Comparison of ENCODE assay signal across 8 cellular contexts in the genomic region with DNA sequence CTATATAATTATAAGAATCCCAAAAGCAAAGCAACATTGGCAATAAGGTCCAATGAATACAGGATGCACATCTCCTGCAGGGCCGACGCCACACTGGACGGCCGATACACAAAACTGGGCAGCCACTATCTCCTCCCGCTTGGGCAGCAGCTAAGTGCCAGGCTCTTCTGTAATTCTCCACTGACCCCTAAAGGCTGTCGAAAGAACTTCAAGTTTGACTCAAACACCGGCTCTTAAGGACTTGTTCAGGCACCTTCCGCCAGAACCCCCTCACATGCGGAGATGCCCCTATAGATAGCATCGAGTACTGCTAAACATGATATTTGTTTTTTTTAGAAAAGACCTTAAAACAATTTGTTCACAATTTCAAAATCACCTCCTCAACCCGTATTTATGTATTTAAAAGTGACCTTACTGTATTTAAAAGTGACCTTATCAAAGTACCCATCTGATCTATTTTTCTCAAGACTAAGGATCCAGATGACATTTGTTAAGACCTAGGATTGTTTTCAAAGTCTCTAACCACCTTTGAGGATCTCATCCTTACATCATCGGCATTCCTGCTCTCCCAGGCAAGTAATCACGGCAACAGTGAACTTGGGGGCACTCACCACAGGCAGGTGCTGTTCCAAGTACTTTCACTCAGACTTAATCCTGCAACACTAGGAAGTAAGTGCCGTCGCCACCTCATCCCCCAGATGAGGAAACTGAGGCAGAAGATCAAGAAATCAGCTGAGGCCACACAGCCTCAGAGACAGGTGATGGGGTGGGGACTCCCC.
A peak's percentile ranks its signal among the peaks of the same experiment; 100 is the strongest.
DNase-seq lines count a peak whose midpoint lies in the region; ATAC-seq and FAIRE-seq lines count a peak whose summit lies in the region.

No MANE protein-coding gene starts in this region.

- no peak overlapping the region for H3K4me3 ChIP-seq in skeletal muscle cell (ENCODE audit: low read depth, low read length)

- FAIRE-seq in TTC549 (lab: Jason Lieb, UNC) = peak; percentile 41

- intact Hi-C loops in left cardiac atrium (cut with DNase I) = no loop called here

- peak; percentile 70 to 74 for ATAC-seq in left cardiac atrium

- DNase-seq in NOMO-1 treated with DMSO at 0.1 percent for 48 hours (lab: John Stamatoyannopoulos, UW; ENCODE audit: unreplicated experiment) = peak; percentile 35
- DNase-seq in NOMO-1 (lab: John Stamatoyannopoulos, UW; ENCODE audit: unreplicated experiment in 2 of 2) = no peak
- DNase-seq in MV-4-11 (lab: John Stamatoyannopoulos, UW) = peak; percentile 35
- no peak for DNase-seq in left cardiac atrium
- peak; percentile 22 for DNase-seq in skeletal muscle cell (ENCODE audit: low read depth)
- no peak for DNase-seq in effector CD8-positive, alpha-beta T cell (lab: John Stamatoyannopoulos, UW)
- no peak for DNase-seq in effector CD4-positive, alpha-beta T cell

Comparison
In these comparisons a context has a peak if more than half of its experiments do, and no peak if none do; other contexts are left out.
1. DNase-seq: peak in NOMO-1 treated with DMSO at 0.1 percent for 48 hours (single experiment), MV-4-11 (single experiment) and skeletal muscle cell (single experiment); none in NOMO-1 (0 of 2), left cardiac atrium (single experiment), effector CD8-positive, alpha-beta T cell (single experiment) and effector CD4-positive, alpha-beta T cell (single experiment).